1 cellular context compared by ENCODE assay signal in genomic region chr12:9940370-9940769, GRCh38.
TF ChIP-seq lines count a peak whose summit lies in the region.

No MANE protein-coding gene starts in this region.

TF ChIP-seq in GM12878, 131 proteins besides CTCF, POLR2A, EP300 and RAD21:
- TF ChIP-seq SIX5 (IDR thresholded peaks at IDR 0.05; ENCODE audit: low read depth, low read length, severe bottlenecking) (no peak), SMC3 (IDR thresholded peaks at IDR 0.05; ENCODE audit: borderline replicate concordance, low read length) (peak; percentile 52; the same call in 1 of the 2 replicates)
